Comparison of ENCODE assay signal across 10 cellular contexts in the genomic region with DNA sequence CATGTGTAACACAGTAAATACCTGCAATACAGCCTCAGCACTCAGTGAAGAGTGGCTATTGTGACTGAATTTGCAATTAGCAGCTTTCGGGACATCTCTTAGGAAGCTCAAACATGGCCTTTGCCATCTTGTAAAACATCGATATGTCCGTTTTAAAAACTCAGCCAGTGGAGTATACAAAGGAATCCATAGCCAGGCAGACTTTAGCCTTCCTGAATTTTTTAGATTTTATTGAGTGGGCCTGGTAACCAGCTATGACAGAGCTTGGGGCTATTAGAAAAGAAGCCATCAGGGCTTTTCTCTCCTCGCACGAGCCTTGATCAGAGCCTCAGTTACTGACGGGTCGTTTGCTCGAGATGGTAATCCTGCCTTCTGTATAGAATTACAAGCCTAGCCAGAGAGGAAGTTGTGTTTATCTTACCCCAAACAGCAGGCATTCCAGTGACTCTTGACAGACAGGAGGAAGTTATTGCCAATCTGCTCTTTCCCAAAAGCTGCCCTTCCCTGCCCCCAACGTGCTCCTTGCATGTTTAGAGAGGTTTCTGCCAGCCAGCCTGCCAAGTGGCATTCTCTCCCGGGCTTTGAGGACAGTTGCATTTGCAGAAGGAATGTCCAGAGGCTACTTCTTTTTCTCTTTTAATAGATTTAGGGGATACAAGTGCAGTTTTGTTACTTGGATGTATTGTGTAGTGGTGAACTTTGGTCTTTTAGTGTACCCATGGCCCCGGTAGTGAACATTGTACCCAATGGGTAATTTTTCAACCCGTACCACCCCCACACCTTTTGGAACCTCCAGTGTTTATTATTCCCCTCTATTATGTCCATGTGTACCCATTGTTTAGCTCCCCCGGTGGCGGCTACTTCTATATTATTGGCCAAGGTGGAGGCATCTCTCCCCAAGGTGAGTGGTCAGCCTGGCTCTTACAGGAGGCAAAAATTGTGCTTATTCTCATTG. TPM values are rescaled to one million over a fixed set of nuclear protein-coding genes. Genes with fewer than 3 reads are reported as not detected.
DNase-seq lines count a peak whose midpoint lies in the region; ATAC-seq and TF ChIP-seq lines count a peak whose summit lies in the region.
"Had no signal": no experiment of that assay in that cellular context is flagged by ENCODE, and none has a peak within 500 bp of the region (broad histone marks: within the 10 kb centered on the region; RNA-seq: fewer than 3 reads in every experiment).

No MANE protein-coding gene starts in this region.

- no peaks in the 10 kb centered on the region for H3K27me3 ChIP-seq in naive thymus-derived CD4-positive, alpha-beta T cell (ENCODE audit: control insufficient read depth in 2 of 2, insufficient read depth in 2 of 2, low read length in 2 of 2)
- H3K27me3 ChIP-seq in effector memory CD4-positive, alpha-beta T cell (replicated peaks; ENCODE audit: control insufficient read depth, insufficient read depth, low read length, poor library complexity, severe bottlenecking): no peaks in the 10 kb centered on the region
- H3K27me3 ChIP-seq: BLaER1 had no signal

- no peaks in the 10 kb centered on the region for H3K36me3 ChIP-seq in naive thymus-derived CD4-positive, alpha-beta T cell (ENCODE audit: control insufficient read depth in 2 of 3, insufficient read depth in 3 of 3, low read length in 3 of 3)
- H3K36me3 ChIP-seq in effector memory CD4-positive, alpha-beta T cell (ENCODE audit: control insufficient read depth, insufficient read depth, low read length): no peaks in the 10 kb centered on the region

- H3K27me3 Mint-ChIP-seq in CD14-positive monocyte (ENCODE audit: low read depth in 3 of 3): no peaks in the 10 kb centered on the region
- H3K27me3 Mint-ChIP-seq in naive thymus-derived CD4-positive, alpha-beta T cell: no peaks in the 10 kb centered on the region

- intact Hi-C loops in CD14-positive monocyte (cut with micrococcal nuclease): no loop called here
- intact Hi-C loops in naive thymus-derived CD4-positive, alpha-beta T cell (cut with micrococcal nuclease): loop anchor here in 1 of 2 donors (5.0 kb wide), 1 partner anchor 39 kb away; no protein-coding TSS in a partner anchor

- peaks cover 0 to 5% (median 3%) of the 10 kb centered on the region in 7 donors for H3K9me3 Mint-ChIP-seq in CD14-positive monocyte
- H3K9me3 Mint-ChIP-seq in naive thymus-derived CD4-positive, alpha-beta T cell: peaks cover 0 to 25% (median 4%) of the 10 kb centered on the region in 11 donors

- H3K36me3 Mint-ChIP-seq in CD14-positive monocyte: peaks cover 24 to 33% of the 10 kb centered on the region in 2 donors
- H3K36me3 Mint-ChIP-seq in naive thymus-derived CD4-positive, alpha-beta T cell: peaks cover 4 to 39% (median 26%) of the 10 kb centered on the region in 5 donors
- H3K36me3 Mint-ChIP-seq: brain had no signal

- H3K27ac ChIP-seq in naive thymus-derived CD4-positive, alpha-beta T cell (ENCODE audit: low read depth, low read length): no peak overlapping the region
- H3K27ac ChIP-seq in effector memory CD4-positive, alpha-beta T cell (ENCODE audit: insufficient read depth, low read length, poor library complexity, severe bottlenecking): no peak overlapping the region
- H3K27ac ChIP-seq: BLaER1 had no signal

- H3K4me1 ChIP-seq in naive thymus-derived CD4-positive, alpha-beta T cell (ENCODE audit: control insufficient read depth in 2 of 2, insufficient read depth in 2 of 2, low read length in 2 of 2): no peaks in the 10 kb centered on the region
- no peaks in the 10 kb centered on the region for H3K4me1 ChIP-seq in effector memory CD4-positive, alpha-beta T cell (ENCODE audit: control insufficient read depth, insufficient read depth, low read length, poor library complexity, severe bottlenecking)

- POLR2A ChIA-PET in naive thymus-derived CD4-positive, alpha-beta T cell (lab: Charles Lee): no interaction called here

- H3K4me1 Mint-ChIP-seq in CD14-positive monocyte: peaks cover 62% of the 10 kb centered on the region
- peaks cover 0 to 64% (median 48%) of the 10 kb centered on the region in 7 donors for H3K4me1 Mint-ChIP-seq in naive thymus-derived CD4-positive, alpha-beta T cell

- H3K4me3 Mint-ChIP-seq in CD14-positive monocyte: peak overlapping the region; percentile 68 to 84
- no peak overlapping the region for H3K4me3 Mint-ChIP-seq in naive thymus-derived CD4-positive, alpha-beta T cell
- H3K4me3 Mint-ChIP-seq: brain had no signal

- TF ChIP-seq POLR2A in erythroblast (IDR thresholded peaks at IDR 0.05; ENCODE audit: low read length): no peak

- H3K4me3 ChIP-seq in naive thymus-derived CD4-positive, alpha-beta T cell (ENCODE audit: low read length): no peak overlapping the region
- no peak overlapping the region for H3K4me3 ChIP-seq in effector memory CD4-positive, alpha-beta T cell (ENCODE audit: insufficient read depth, low read depth, low read length, poor library complexity, severe bottlenecking)
- H3K4me3 ChIP-seq: BLaER1 had no signal

- CTCF ChIA-PET in naive thymus-derived CD4-positive, alpha-beta T cell (lab: Charles Lee): interaction anchor here (0.6 to 1.0 kb wide), 3 partner anchors 14 to 54 kb away, joined by 3 to 4 read pairs (median 3); no protein-coding TSS in a partner anchor

- ATAC-seq in naive thymus-derived CD4-positive, alpha-beta T cell: peak; percentile 54
- no peak for ATAC-seq in HG03097 (IDR thresholded peaks at IDR 0.05; ENCODE audit: low FRiP score, unreplicated experiment)

- H3K27ac Mint-ChIP-seq in CD14-positive monocyte: peak overlapping the region; percentile 15 to 88 (median 78)
- H3K27ac Mint-ChIP-seq in naive thymus-derived CD4-positive, alpha-beta T cell: no peak overlapping the region

- TF ChIP-seq CTCF in CD14-positive monocyte (IDR thresholded peaks at IDR 0.05): no peak

- peaks cover 0 to 6% (median 0%) of the 10 kb centered on the region in 3 experiments for H3K9me3 ChIP-seq in naive thymus-derived CD4-positive, alpha-beta T cell (ENCODE audit: control insufficient read depth in 2 of 3, low read length in 3 of 3)
- H3K9me3 ChIP-seq in effector memory CD4-positive, alpha-beta T cell (ENCODE audit: control insufficient read depth, low read length): no peaks in the 10 kb centered on the region

- DNase-seq in CD14-positive monocyte (ENCODE audit: low spot score) (no peak), NOMO-1 treated with DMSO at 0.1 percent for 48 hours (lab: John Stamatoyannopoulos, UW; ENCODE audit: unreplicated experiment) (peak; percentile 45), erythroblast (lab: John Stamatoyannopoulos, UW) (peak; percentile 19 to 67), DMS53 treated with DMSO at 0.1 percent for 48 hours (lab: John Stamatoyannopoulos, UW; ENCODE audit: unreplicated experiment) (no peak), T-helper 9 cell (no peak)
- no peak for DNase-seq in naive thymus-derived CD4-positive, alpha-beta T cell
- no peak for DNase-seq in effector memory CD4-positive, alpha-beta T cell

RNA-seq across cellular contexts. Expression of a gene that starts 40.6 kb away (rescaled TPM):
- polyA plus RNA-seq in CD14-positive monocyte: 1 to 10 TPM; 3.2 to 7.1 TPM
- total RNA-seq in naive thymus-derived CD4-positive, alpha-beta T cell: 100 to 1,000 TPM in 1 of 5 experiments, 10 to 100 TPM in 4; 66.7 to 118 (median 90.7) TPM
- polyA plus RNA-seq in naive thymus-derived CD4-positive, alpha-beta T cell: 10 to 100 TPM; 15.1 to 15.3 TPM

Comparison
In these comparisons a context has a peak if more than half of its experiments do, and no peak if none do; other contexts are left out.
1. DNase-seq: peak in NOMO-1 treated with DMSO at 0.1 percent for 48 hours (single experiment) and erythroblast (2 of 2); none in CD14-positive monocyte (single experiment), naive thymus-derived CD4-positive, alpha-beta T cell (0 of 9), DMS53 treated with DMSO at 0.1 percent for 48 hours (single experiment), effector memory CD4-positive, alpha-beta T cell (0 of 3) and T-helper 9 cell (single experiment).
2. H3K27ac Mint-ChIP-seq: peak in CD14-positive monocyte (7 of 7); none in naive thymus-derived CD4-positive, alpha-beta T cell (0 of 9).
3. H3K4me3 Mint-ChIP-seq: peak in CD14-positive monocyte (2 of 2); none in naive thymus-derived CD4-positive, alpha-beta T cell (0 of 10).